ENCODE assay signal across 19 cellular contexts in genomic region chr16:66223176-66223780, GRCh38.
DNase-seq lines count a peak whose midpoint lies in the region; ATAC-seq and TF ChIP-seq lines count a peak whose summit lies in the region.
"Had no signal": no experiment of that assay in that cellular context is flagged by ENCODE, and none has a peak within 500 bp of the region (broad histone marks: within the 10 kb centered on the region; RNA-seq: fewer than 3 reads in every experiment).

No MANE protein-coding gene starts in this region.

- H3K9me3 ChIP-seq in breast epithelium (no peaks in the 10 kb centered on the region), heart right ventricle (no peaks in the 10 kb centered on the region), thoracic aorta (no peaks in the 10 kb centered on the region)
- H3K9me3 ChIP-seq: testis had no signal

- H3K4me1 ChIP-seq in breast epithelium (no peaks in the 10 kb centered on the region), heart right ventricle (peaks cover 0 to 12% (median 0%) of the 10 kb centered on the region in 9 donors), thoracic aorta (ENCODE audit: control insufficient read depth in 1 of 2, low read depth in 2 of 2) (peaks cover 0 to 9% of the 10 kb centered on the region in 2 donors)
- H3K4me1 ChIP-seq: testis had no signal

- intact Hi-C loops in MCF 10A (cut with micrococcal nuclease): no loop called here
- intact Hi-C loops in breast epithelium (cut with DNase I; ENCODE audit: low total_unique reads): no loop called here
- intact Hi-C loops in heart right ventricle (cut with DNase I): no loop called here

- no TSS peak for BruUV-seq in MCF 10A (replicated peaks; lab: Mats Ljungman, UMichigan)

- H3K4me1 Mint-ChIP-seq in MCF 10A (ENCODE audit: insufficient read depth, unreplicated experiment): no peaks in the 10 kb centered on the region
- no peaks in the 10 kb centered on the region for H3K4me1 Mint-ChIP-seq in T-helper 2 cell treated with Interferon-gamma antibody and Interleukin-4, amounts not matched to agents 5 μg/mL and 100 μg/mL, for 36 hours (ENCODE audit: low read depth)
- H3K4me1 Mint-ChIP-seq: natural killer cell had no signal

- 29 to 44% methylated on average over 8 of the region's 8 CpGs for WGBS in heart right ventricle, 2 donors

- no peak for TF ChIP-seq CTCF in MCF 10A (IDR thresholded peaks at IDR 0.05; ENCODE audit: unreplicated experiment)
- TF ChIP-seq CTCF in breast epithelium (IDR thresholded peaks at IDR 0.05): no peak
- TF ChIP-seq CTCF in heart right ventricle (IDR thresholded peaks at IDR 0.05): no peak
- no peak for TF ChIP-seq CTCF in thoracic aorta (IDR thresholded peaks at IDR 0.05)

- CTCF ChIA-PET in MCF 10A (lab: Yijun Ruan, JAX): interaction anchor here (0.6 kb wide), 2 partner anchors 357 to 1759 kb away, joined by 3 read pairs; no protein-coding TSS in a partner anchor

- DNase-seq in MCF 10A (ENCODE audit: unreplicated experiment) (peak; percentile 46), breast epithelium (ENCODE audit: low spot score in 2 of 2) (no peak), astrocyte of the hippocampus (ENCODE audit: low read depth, low spot score) (peak; percentile 39), heart right ventricle (no peak), thoracic aorta (ENCODE audit: low spot score) (peak; percentile 14), DMS53 treated with DMSO at 0.1 percent for 48 hours (lab: John Stamatoyannopoulos, UW; ENCODE audit: unreplicated experiment) (no peak)
- no peak for DNase-seq in T-helper 2 cell treated with Interferon-gamma antibody and Interleukin-4, amounts not matched to agents 5 μg/mL and 100 μg/mL, for 36 hours (ENCODE audit: low spot score)
- DNase-seq: anterior cingulate cortex; HCEC 1CT; natural killer cell; NCI-H2029 treated with DMSO at 0.1 percent for 48 hours; NCI-H774; retina; stimulated activated CD4-positive, alpha-beta T cell treated with anti-CD3 and anti-CD28 coated beads, Interleukin-1b, Interleukin-23, amount 100 ng/mL, for 48 hours; SW 1271; testis had no signal

- H3K27ac ChIP-seq in breast epithelium (no peak overlapping the region), heart right ventricle (peak overlapping the region in 1 of 10 donors; percentile 59), thoracic aorta (no peak overlapping the region)
- H3K27ac ChIP-seq: testis, VCaP had no signal

- H3K27me3 ChIP-seq in breast epithelium (no peaks in the 10 kb centered on the region), heart right ventricle (no peaks in the 10 kb centered on the region), thoracic aorta (replicated peaks; ENCODE audit: insufficient read depth) (no peaks in the 10 kb centered on the region)
- H3K27me3 ChIP-seq: testis had no signal

- no peak overlapping the region for H3K4me3 ChIP-seq in breast epithelium
- H3K4me3 ChIP-seq in heart right ventricle: no peak overlapping the region
- no peak overlapping the region for H3K4me3 ChIP-seq in thoracic aorta
- H3K4me3 ChIP-seq: lung, testis had no signal

- ATAC-seq in heart right ventricle: peak in 5 of 8 donors; percentile 29 to 65 (median 52)
- no peak for ATAC-seq in thoracic aorta (ENCODE audit: insufficient number of reproducible peaks, low FRiP score, low read depth)
- ATAC-seq in HG03432 (IDR thresholded peaks at IDR 0.05; ENCODE audit: unreplicated experiment): no peak
- ATAC-seq: natural killer cell had no signal

- H3K27me3 Mint-ChIP-seq in MCF 10A (ENCODE audit: insufficient read depth, unreplicated experiment): no peaks in the 10 kb centered on the region
- H3K27me3 Mint-ChIP-seq in T-helper 2 cell treated with Interferon-gamma antibody and Interleukin-4, amounts not matched to agents 5 μg/mL and 100 μg/mL, for 36 hours (ENCODE audit: low read depth): no peaks in the 10 kb centered on the region

- TF ChIP-seq POLR2A in breast epithelium (IDR thresholded peaks at IDR 0.05): no peak

- H3K36me3 Mint-ChIP-seq in MCF 10A (ENCODE audit: insufficient read depth, unreplicated experiment): no peaks in the 10 kb centered on the region
- no peaks in the 10 kb centered on the region for H3K36me3 Mint-ChIP-seq in T-helper 2 cell treated with Interferon-gamma antibody and Interleukin-4, amounts not matched to agents 5 μg/mL and 100 μg/mL, for 36 hours (ENCODE audit: low read depth)
- H3K36me3 Mint-ChIP-seq: natural killer cell had no signal

- POLR2A ChIA-PET in MCF 10A (lab: Yijun Ruan, JAX): interaction anchor here (1.0 kb wide), 1 partner anchor 40 kb away, joined by 3 read pairs; no protein-coding TSS in a partner anchor

- no peak overlapping the region for H3K4me3 Mint-ChIP-seq in MCF 10A (ENCODE audit: unreplicated experiment)
- H3K4me3 Mint-ChIP-seq in T-helper 2 cell treated with Interferon-gamma antibody and Interleukin-4, amounts not matched to agents 5 μg/mL and 100 μg/mL, for 36 hours: no peak overlapping the region
- H3K4me3 Mint-ChIP-seq: natural killer cell had no signal

- H3K9me3 Mint-ChIP-seq in MCF 10A (ENCODE audit: unreplicated experiment): peaks cover 14% of the 10 kb centered on the region
- no peaks in the 10 kb centered on the region for H3K9me3 Mint-ChIP-seq in T-helper 2 cell treated with Interferon-gamma antibody and Interleukin-4, amounts not matched to agents 5 μg/mL and 100 μg/mL, for 36 hours
- H3K9me3 Mint-ChIP-seq: natural killer cell had no signal

- no peak overlapping the region for H3K27ac Mint-ChIP-seq in MCF 10A (ENCODE audit: low read depth, unreplicated experiment)
- no peak overlapping the region for H3K27ac Mint-ChIP-seq in T-helper 2 cell treated with Interferon-gamma antibody and Interleukin-4, amounts not matched to agents 5 μg/mL and 100 μg/mL, for 36 hours
- H3K27ac Mint-ChIP-seq: natural killer cell had no signal

- H3K36me3 ChIP-seq in breast epithelium: no peaks in the 10 kb centered on the region
- no peaks in the 10 kb centered on the region for H3K36me3 ChIP-seq in heart right ventricle
- no peaks in the 10 kb centered on the region for H3K36me3 ChIP-seq in thoracic aorta

Comparison
In these comparisons a context has a peak if more than half of its experiments do, and no peak if none do; other contexts are left out.
1. DNase-seq: peak in MCF 10A (single experiment), astrocyte of the hippocampus (single experiment) and thoracic aorta (single experiment); none in breast epithelium (0 of 2), heart right ventricle (0 of 2), T-helper 2 cell treated with Interferon-gamma antibody and Interleukin-4, amounts not matched to agents 5 μg/mL and 100 μg/mL, for 36 hours (single experiment) and DMS53 treated with DMSO at 0.1 percent for 48 hours (single experiment).
2. ATAC-seq: peak in heart right ventricle (5 of 8); none in thoracic aorta (single experiment) and HG03432 (single experiment).